ENCODE assay signal across 21 cellular contexts in genomic region chr16:6633441-6633840, GRCh38.
"Had no signal": no experiment of that assay in that cellular context is flagged by ENCODE, and none has a peak within 500 bp of the region (broad histone marks: within the 10 kb centered on the region; RNA-seq: fewer than 3 reads in every experiment).

No MANE protein-coding gene starts in this region.

- ATAC-seq: naive thymus-derived CD4-positive, alpha-beta T cell; natural killer cell treated with Interleukin-12 subunit alpha and Interleukin-12 subunit beta and Interleukin-15 and Interleukin-18, amount 100 ng/mL, for 72 hours; right cardiac atrium; stimulated activated effector memory CD8-positive, alpha-beta T cell treated with anti-CD3 and anti-CD28 coated beads, Interleukin-12 subunit alpha, Interleukin-12 subunit beta, amount 100 ng/mL, for 72 hours; upper lobe of right lung had no signal

- H3K9me3 ChIP-seq: left ventricle myocardium inferior, ovary, sigmoid colon, spleen, suprapubic skin, thoracic aorta, tibial artery, upper lobe of right lung had no signal

- H3K36me3 ChIP-seq: left ventricle myocardium inferior, ovary, sigmoid colon, spleen, suprapubic skin, thoracic aorta, tibial artery, upper lobe of right lung had no signal

- H3K4me1 ChIP-seq: left ventricle myocardium inferior, sigmoid colon, spleen, suprapubic skin, tibial artery, upper lobe of right lung had no signal

- DNase-seq: islet precursor cell; left ventricle myocardium inferior; mesendoderm; naive thymus-derived CD4-positive, alpha-beta T cell; ovary; retina; right cardiac atrium; sigmoid colon; small intestine; spleen; stimulated activated CD4-positive, alpha-beta T cell treated with anti-CD3 and anti-CD28 coated beads, Interleukin-4, amount 100 ng/mL, for 24 hours; stimulated activated naive CD4-positive, alpha-beta T cell; tibial artery; trophoblast cell; upper lobe of right lung had no signal

- H3K4me3 ChIP-seq: hepatocyte, left ventricle myocardium inferior, lung, ovary, sigmoid colon, spleen, suprapubic skin, thoracic aorta, tibial artery, upper lobe of right lung had no signal
